7 cellular contexts compared by ENCODE assay signal in genomic region chr1:236605030-236605806, GRCh38. TPM values are rescaled to one million over a fixed set of nuclear protein-coding genes. Genes with fewer than 3 reads are reported as not detected.
DNase-seq lines count a peak whose midpoint lies in the region; ATAC-seq and TF ChIP-seq lines count a peak whose summit lies in the region.

No MANE protein-coding gene starts in this region.

- H3K4me3 Mint-ChIP-seq in activated T-helper 1 cell treated with anti-CD3 and anti-CD28 coated beads, Interleukin-12 subunit alpha, Interleukin-12 subunit beta, Interleukin-2, Interleukin-4 antibody, amounts not matched to agents 30 ng/mL and 10 ng/mL and 1 ng/mL, durations not matched to agents 14 hours and 24 hours and 36 hours = peak overlapping the region; percentile 98

- TF ChIP-seq POLR2A in stomach (IDR thresholded peaks at IDR 0.05) = no peak

- peak overlapping the region; percentile 88 for H3K9ac ChIP-seq in iPS-18a (ENCODE audit: low read length)

- no peak for ATAC-seq in HG03460 (IDR thresholded peaks at IDR 0.05; ENCODE audit: unreplicated experiment)

- H3K36me3 ChIP-seq in iPS-18a (ENCODE audit: control insufficient read depth, low read depth, low read length) = peaks cover 15% of the 10 kb centered on the region
- H3K36me3 ChIP-seq in stomach = peaks cover 0 to 26% (median 24%) of the 10 kb centered on the region in 4 donors

- H3K4me1 ChIP-seq in iPS-18a (ENCODE audit: control insufficient read depth, low read depth, low read length) (peaks cover 6% of the 10 kb centered on the region), stomach (peaks cover 8 to 26% (median 21%) of the 10 kb centered on the region in 4 donors)

- no peaks in the 10 kb centered on the region for H3K9me3 Mint-ChIP-seq in activated T-helper 1 cell treated with anti-CD3 and anti-CD28 coated beads, Interleukin-12 subunit alpha, Interleukin-12 subunit beta, Interleukin-2, Interleukin-4 antibody, amounts not matched to agents 30 ng/mL and 10 ng/mL and 1 ng/mL, durations not matched to agents 14 hours and 24 hours and 36 hours

- H3K9me3 ChIP-seq in iPS-18a (ENCODE audit: control insufficient read depth, low read depth, low read length) (no peaks in the 10 kb centered on the region), stomach (no peaks in the 10 kb centered on the region)

- no peak for TF ChIP-seq EP300 in stomach (IDR thresholded peaks at IDR 0.05)

- H3K27ac Mint-ChIP-seq in activated T-helper 1 cell treated with anti-CD3 and anti-CD28 coated beads, Interleukin-12 subunit alpha, Interleukin-12 subunit beta, Interleukin-2, Interleukin-4 antibody, amounts not matched to agents 30 ng/mL and 10 ng/mL and 1 ng/mL, durations not matched to agents 14 hours and 24 hours and 36 hours = peak overlapping the region; percentile 90

- peak overlapping the region; percentile 99 for H3K4me3 ChIP-seq in HL-60 (replicated peaks; ENCODE audit: insufficient read depth, low read length)
- peak overlapping the region; percentile 93 for H3K4me3 ChIP-seq in iPS-18a (ENCODE audit: low read length)
- H3K4me3 ChIP-seq in stomach = peak overlapping the region; percentile 77 to 98 (median 92)

- no peak for DNase-seq in HL-60 (ENCODE audit: low read depth in 1 of 2, low spot score in 1 of 2)
- DNase-seq in activated T-helper 1 cell treated with anti-CD3 and anti-CD28 coated beads, Interleukin-12 subunit alpha, Interleukin-12 subunit beta, Interleukin-2, Interleukin-4 antibody, amounts not matched to agents 30 ng/mL and 10 ng/mL and 1 ng/mL, durations not matched to agents 14 hours and 24 hours and 36 hours (ENCODE audit: low spot score) = no peak
- DNase-seq in stomach = no peak
- no peak for DNase-seq in HK-2 (ENCODE audit: unreplicated experiment)
- DNase-seq in kidney glomerular epithelial cell (lab: John Stamatoyannopoulos, UW) = no peak

- peaks cover 36% of the 10 kb centered on the region for H3K4me1 Mint-ChIP-seq in activated T-helper 1 cell treated with anti-CD3 and anti-CD28 coated beads, Interleukin-12 subunit alpha, Interleukin-12 subunit beta, Interleukin-2, Interleukin-4 antibody, amounts not matched to agents 30 ng/mL and 10 ng/mL and 1 ng/mL, durations not matched to agents 14 hours and 24 hours and 36 hours (ENCODE audit: low read depth)

- no peaks in the 10 kb centered on the region for H3K27me3 ChIP-seq in HL-60 (ENCODE audit: insufficient read depth, poor library complexity, severe bottlenecking)
- no peaks in the 10 kb centered on the region for H3K27me3 ChIP-seq in iPS-18a (ENCODE audit: control insufficient read depth, insufficient read depth, low read length)
- H3K27me3 ChIP-seq in stomach = peaks cover 0 to 16% (median 0%) of the 10 kb centered on the region in 3 donors

- H3K27me3 Mint-ChIP-seq in activated T-helper 1 cell treated with anti-CD3 and anti-CD28 coated beads, Interleukin-12 subunit alpha, Interleukin-12 subunit beta, Interleukin-2, Interleukin-4 antibody, amounts not matched to agents 30 ng/mL and 10 ng/mL and 1 ng/mL, durations not matched to agents 14 hours and 24 hours and 36 hours (ENCODE audit: insufficient read depth) = peaks cover 15% of the 10 kb centered on the region

- peaks cover 11% of the 10 kb centered on the region for H3K36me3 Mint-ChIP-seq in activated T-helper 1 cell treated with anti-CD3 and anti-CD28 coated beads, Interleukin-12 subunit alpha, Interleukin-12 subunit beta, Interleukin-2, Interleukin-4 antibody, amounts not matched to agents 30 ng/mL and 10 ng/mL and 1 ng/mL, durations not matched to agents 14 hours and 24 hours and 36 hours (ENCODE audit: low read depth)

- no peak for TF ChIP-seq CTCF in HL-60 (IDR thresholded peaks at IDR 0.05; ENCODE audit: insufficient read depth, low read length)
- no peak for TF ChIP-seq CTCF in stomach (IDR thresholded peaks at IDR 0.05)

- intact Hi-C loops in activated T-helper 1 cell treated with anti-CD3 and anti-CD28 coated beads, Interleukin-12 subunit alpha, Interleukin-12 subunit beta, Interleukin-2, Interleukin-4 antibody, amounts not matched to agents 30 ng/mL and 10 ng/mL and 1 ng/mL, durations not matched to agents 14 hours and 24 hours and 36 hours (cut with micrococcal nuclease) = loop anchor here (2.0 to 10.0 kb wide), 5 partner anchors 70 to 958 kb away; no protein-coding TSS in a partner anchor
- intact Hi-C loops in stomach (cut with DNase I; ENCODE audit: low total_unique reads) = no loop called here

- WGBS in stomach, 5 donors = 74 to 79% (median 77%) methylated on average over 29 of the region's 29 CpGs

- H3K27ac ChIP-seq in HL-60 (replicated peaks) (peak overlapping the region; percentile 67), iPS-18a (ENCODE audit: low read length) (peak overlapping the region; percentile 54), stomach (peak overlapping the region in 4 of 5 donors; percentile 81 to 89 (median 88))

RNA-seq across cellular contexts. Expression of gene HEATR1, which starts 0.9 kb away (rescaled TPM):
- 83.6 and 85.2 TPM in 2 replicates for total RNA-seq in activated T-helper 1 cell treated with anti-CD3 and anti-CD28 coated beads, Interleukin-12 subunit alpha, Interleukin-12 subunit beta, Interleukin-2, Interleukin-4 antibody, amounts not matched to agents 30 ng/mL and 10 ng/mL and 1 ng/mL, durations not matched to agents 14 hours and 24 hours and 36 hours
- 10 to 100 TPM; 10.1 to 51.8 (median 25.6) TPM for total RNA-seq in stomach
- polyA plus RNA-seq in stomach = 1 to 10 TPM; 2.4 to 3.8 (median 3.1) TPM
